1 cellular context compared by ENCODE assay signal in genomic region chr14:91060472-91061308, GRCh38.
TF ChIP-seq lines count a peak whose summit lies in the region.

Gene RPS6KA5, minus strand, starts transcription at chr14:91060641. Its CDS starts 207 bp downstream, at chr14:91060434.

TF ChIP-seq in K562, 482 proteins besides CTCF, POLR2A, EP300 and RAD21 (continued from another document and continues in another):
- TF ChIP-seq ETS1 (conservative IDR thresholded peaks at IDR 0.05; ENCODE audit: control insufficient read depth, low read depth, low read length) (no peak), NR1H2 (CRISPR knock-in tag; IDR thresholded peaks at IDR 0.05) (no peak), NR0B1 (IDR thresholded peaks at IDR 0.05; ENCODE audit: partially characterized antibody) (no peak), WHSC1 (IDR thresholded peaks at IDR 0.05; ENCODE audit: low read length) (no peak), EP400 (IDR thresholded peaks at IDR 0.05) (peak; percentile 61; the same call in 1 of the 2 replicates), POLR2B (IDR thresholded peaks at IDR 0.05; ENCODE audit: low read depth, partially characterized antibody) (peak; percentile 72), RBM39 (optimal IDR thresholded peaks at IDR 0.05; ENCODE audit: low read depth, low read length) (no peak), RFX5 (IDR thresholded peaks at IDR 0.05; ENCODE audit: low read depth, low read length) (no peak; the same call in 1 of the 2 replicates), ZNF24 (IDR thresholded peaks at IDR 0.05) (no peak), RCOR1 (IDR thresholded peaks at IDR 0.05; ENCODE audit: borderline replicate concordance in 1 of 2, low read depth in 2 of 2, low read length in 2 of 2) (peak in 1 of 2 experiments; percentile 12; a peak in 1 of 4 replicates), PHF20 (IDR thresholded peaks at IDR 0.05; ENCODE audit: partially characterized antibody) (peak; percentile 31), POLR3G (IDR thresholded peaks at IDR 0.05; ENCODE audit: extremely low read depth, insufficient read length, insufficient replicate concordance) (no peak), ZNF707 (CRISPR knock-in tag; conservative IDR thresholded peaks at IDR 0.05) (no peak), SRSF7 (optimal IDR thresholded peaks at IDR 0.05; ENCODE audit: low read depth, low read length) (no peak), FOXA3 (CRISPR knock-in tag; conservative IDR thresholded peaks at IDR 0.05 in 1 of 2, IDR thresholded peaks at IDR 0.05 in 1 of 2) (no peak), NCOA2 (IDR thresholded peaks at IDR 0.05; ENCODE audit: partially characterized antibody in 2 of 2) (no peak), ELF1 (tag; IDR thresholded peaks at IDR 0.05) (no peak), SUPT5H (IDR thresholded peaks at IDR 0.05) (peak; percentile 73), ZNF644 (tag; IDR thresholded peaks at IDR 0.05; ENCODE audit: low read depth) (no peak), BACH1 (tag; IDR thresholded peaks at IDR 0.05) (no peak), CTCFL (IDR thresholded peaks at IDR 0.05; ENCODE audit: borderline replicate concordance, insufficient read depth, low read depth, low read length, poor library complexity, severe bottlenecking) (no peak), TARDBP (IDR thresholded peaks at IDR 0.05) (no peak), ZC3H11A (IDR thresholded peaks at IDR 0.05; ENCODE audit: low read depth, low read length) (no peak), BRF1 (IDR thresholded peaks at IDR 0.05; ENCODE audit: borderline replicate concordance, extremely low read depth, insufficient read length) (no peak), ZNF197 (CRISPR knock-in tag; IDR thresholded peaks at IDR 0.05; ENCODE audit: low read depth) (no peak), SRSF9 (IDR thresholded peaks at IDR 0.05; ENCODE audit: borderline replicate concordance, low read depth, low read length) (no peak), ZSCAN29 (IDR thresholded peaks at IDR 0.05) (no peak), KAT2B (IDR thresholded peaks at IDR 0.05; ENCODE audit: low read depth, low read length) (no peak), HDAC8 (tag; IDR thresholded peaks at IDR 0.05) (no peak), FOXM1 (IDR thresholded peaks at IDR 0.05; ENCODE audit: low read depth) (peak; percentile 17; the same call in 1 of the 2 replicates), FOXM1 (CRISPR knock-in tag; IDR thresholded peaks at IDR 0.05; ENCODE audit: low read depth) (no peak; the same call in 1 of the 2 replicates), ZBTB26 (CRISPR knock-in tag; IDR thresholded peaks at IDR 0.05) (no peak), KHSRP (IDR thresholded peaks at IDR 0.05) (no peak), ZNF583 (CRISPR knock-in tag; IDR thresholded peaks at IDR 0.05) (no peak), MEIS2 (IDR thresholded peaks at IDR 0.05; ENCODE audit: partially characterized antibody) (peak; percentile 55), TFAM (CRISPR knock-in tag; conservative IDR thresholded peaks at IDR 0.05) (no peak), CUX1 (CRISPR knock-in tag; IDR thresholded peaks at IDR 0.05) (no peak), NCOA6 (IDR thresholded peaks at IDR 0.05) (no peak), ZC3H4 (CRISPR knock-in tag; IDR thresholded peaks at IDR 0.05; ENCODE audit: borderline replicate concordance) (no peak), IRF1 (CRISPR knock-in tag; IDR thresholded peaks at IDR 0.05; ENCODE audit: borderline replicate concordance) (no peak), ZNF77 (CRISPR knock-in tag; IDR thresholded peaks at IDR 0.05) (no peak), MTF1 (CRISPR knock-in tag; IDR thresholded peaks at IDR 0.05; ENCODE audit: borderline replicate concordance) (no peak), THRAP3 (IDR thresholded peaks at IDR 0.05; ENCODE audit: borderline replicate concordance) (no peak), FOXO4 (CRISPR knock-in tag; IDR thresholded peaks at IDR 0.05) (no peak), ZNF507 (tag; conservative IDR thresholded peaks at IDR 0.05) (no peak), FOXJ2 (tag; IDR thresholded peaks at IDR 0.05) (peak; percentile 99), TRIM25 (IDR thresholded peaks at IDR 0.05; ENCODE audit: borderline replicate concordance) (no peak), KLF10 (CRISPR knock-in tag; IDR thresholded peaks at IDR 0.05) (no peak), PKNOX1 (IDR thresholded peaks at IDR 0.05) (peak; percentile 99), TCFL5 (CRISPR knock-in tag; conservative IDR thresholded peaks at IDR 0.05) (no peak), ZNF655 (CRISPR knock-in tag; IDR thresholded peaks at IDR 0.05) (no peak), RAD51 (IDR thresholded peaks at IDR 0.05; ENCODE audit: borderline replicate concordance, low read depth) (0 out of 2 replicates have a peak, but pooled peaks have one; percentile 36), XRCC4 (IDR thresholded peaks at IDR 0.05; ENCODE audit: extremely low read depth, insufficient read depth, insufficient read length) (no peak), NFIX (CRISPR knock-in tag; IDR thresholded peaks at IDR 0.05; ENCODE audit: low read depth) (no peak), ZNF347 (CRISPR knock-in tag; IDR thresholded peaks at IDR 0.05; ENCODE audit: low read depth) (no peak)
